Comparison of ENCODE assay signal across 21 cellular contexts in genomic region chr1:223052931-223053330, GRCh38.
DNase-seq lines count a peak whose midpoint lies in the region; ATAC-seq and TF ChIP-seq lines count a peak whose summit lies in the region.
"Had no signal": no experiment of that assay in that cellular context is flagged by ENCODE, and none has a peak within 500 bp of the region (broad histone marks: within the 10 kb centered on the region; RNA-seq: fewer than 3 reads in every experiment).

No MANE protein-coding gene starts in this region.

- no peak overlapping the region for H3K4me3 Mint-ChIP-seq in endodermal cell
- H3K4me3 Mint-ChIP-seq: activated CD4-positive, alpha-beta T cell treated with anti-CD3 and anti-CD28 coated beads for 36 hours; CD14-positive monocyte had no signal

- DNase-seq in EL (peak; percentile 22), NCI-H524 (lab: John Stamatoyannopoulos, UW) (peak; percentile 59 to 88), endodermal cell (no peak), OCI-LY7 (ENCODE audit: low spot score) (no peak), occipital lobe (lab: John Stamatoyannopoulos, UW) (no peak)
- DNase-seq: ACHN; activated CD4-positive, alpha-beta T cell treated with anti-CD3 and anti-CD28 coated beads for 36 hours; brain microvascular endothelial cell; DMS 273 treated with DMSO at 0.1 percent for 48 hours; hypothalamus; lower lobe of right lung; NCI-H69; right cardiac atrium; Right ventricle myocardium superior had no signal

- H3K9me2 ChIP-seq in OCI-LY7 (ENCODE audit: insufficient read depth, low read length), result no peaks in the 10 kb centered on the region

- no peak overlapping the region for H3K4me3 ChIP-seq in endodermal cell (ENCODE audit: low read length)
- H3K4me3 ChIP-seq in rectal smooth muscle tissue (ENCODE audit: low read length), result no peak overlapping the region
- no peak overlapping the region for H3K4me3 ChIP-seq in OCI-LY7 (ENCODE audit: low read depth, low read length, poor library complexity, severe bottlenecking)
- H3K4me3 ChIP-seq: HAP-1, lower lobe of right lung, suprapubic skin, vagina had no signal

- H3K27me3 ChIP-seq in endodermal cell (ENCODE audit: control insufficient read depth, insufficient read depth, low read length, poor library complexity, severe bottlenecking) (no peaks in the 10 kb centered on the region), rectal smooth muscle tissue (ENCODE audit: control insufficient read depth, insufficient read depth, low read length) (no peaks in the 10 kb centered on the region)
- H3K27me3 ChIP-seq: brain microvascular endothelial cell, suprapubic skin, vagina had no signal

- 85 to 94% methylated on average over 3 to 5 of the region's 5 CpGs for WGBS in endodermal cell (ENCODE audit: insufficient coverage in 1 of 2, insufficient read length in 1 of 2), 2 experiments

- no peaks in the 10 kb centered on the region for H3K9me3 Mint-ChIP-seq in endodermal cell

- H3K9me3 ChIP-seq in endodermal cell (ENCODE audit: control insufficient read depth, low read length) (no peaks in the 10 kb centered on the region), OCI-LY7 (ENCODE audit: low read length) (no peaks in the 10 kb centered on the region)
- H3K9me3 ChIP-seq: HAP-1, lower lobe of right lung, suprapubic skin, vagina had no signal

- CTCF ChIA-PET in OCI-LY7 (lab: Charles Lee; ENCODE audit: unreplicated experiment), result no interaction called here

- no peaks in the 10 kb centered on the region for H4K20me1 ChIP-seq in OCI-LY7 (ENCODE audit: insufficient read depth, low read length)

- no peak overlapping the region for H3K4me2 ChIP-seq in OCI-LY7 (ENCODE audit: low read length)

- H3K27ac ChIP-seq in endodermal cell (ENCODE audit: low read depth, low read length), result no peak overlapping the region
- H3K27ac ChIP-seq in rectal smooth muscle tissue (ENCODE audit: low read depth, low read length), result peak overlapping the region; percentile 51
- H3K27ac ChIP-seq in OCI-LY7 (ENCODE audit: low read depth, low read length, poor library complexity, severe bottlenecking), result no peak overlapping the region
- H3K27ac ChIP-seq: brain microvascular endothelial cell, lower lobe of right lung, suprapubic skin, vagina had no signal

- H3K4me1 ChIP-seq in endodermal cell (ENCODE audit: control insufficient read depth, insufficient read depth, low read length) (no peaks in the 10 kb centered on the region), rectal smooth muscle tissue (ENCODE audit: control insufficient read depth, insufficient read depth, low read length) (peaks cover 3% of the 10 kb centered on the region), OCI-LY7 (ENCODE audit: insufficient read depth, low read length, poor library complexity, severe bottlenecking) (no peaks in the 10 kb centered on the region)
- H3K4me1 ChIP-seq: HAP-1, lower lobe of right lung, suprapubic skin, vagina had no signal

- intact Hi-C loops in OCI-LY7 (cut with micrococcal nuclease; ENCODE audit: unreplicated experiment), result no loop called here

- no peaks in the 10 kb centered on the region for H3K79me2 ChIP-seq in OCI-LY7 (ENCODE audit: insufficient read depth, low read depth, low read length)

- POLR2A ChIA-PET in OCI-LY7 (lab: Charles Lee), result no interaction called here

- H3K9ac ChIP-seq in endodermal cell (ENCODE audit: extremely low read depth, low read length, poor library complexity, severe bottlenecking) (no peak overlapping the region), rectal smooth muscle tissue (ENCODE audit: low read length) (no peak overlapping the region)

- peaks cover 21% of the 10 kb centered on the region for H3K36me3 Mint-ChIP-seq in endodermal cell (ENCODE audit: low read depth)
- H3K36me3 Mint-ChIP-seq: CD14-positive monocyte had no signal

- no peaks in the 10 kb centered on the region for H3K27me3 Mint-ChIP-seq in endodermal cell (ENCODE audit: insufficient read depth)

- H3K4me1 Mint-ChIP-seq in endodermal cell, result peaks cover 5% of the 10 kb centered on the region
- H3K4me1 Mint-ChIP-seq: activated CD4-positive, alpha-beta T cell treated with anti-CD3 and anti-CD28 coated beads for 36 hours; CD14-positive monocyte had no signal

- no peak overlapping the region for H2AFZ ChIP-seq in OCI-LY7 (ENCODE audit: low read length)

- TF ChIP-seq CTCF in endodermal cell (conservative IDR thresholded peaks at IDR 0.05) (no peak), OCI-LY7 (conservative IDR thresholded peaks at IDR 0.05; ENCODE audit: low read length) (no peak)

- H3K36me3 ChIP-seq in endodermal cell (ENCODE audit: control insufficient read depth, insufficient read depth, low read length) (peaks cover 81% of the 10 kb centered on the region), rectal smooth muscle tissue (ENCODE audit: control insufficient read depth, insufficient read depth, low read length) (no peaks in the 10 kb centered on the region), OCI-LY7 (ENCODE audit: insufficient read depth, low read length) (no peaks in the 10 kb centered on the region)
- H3K36me3 ChIP-seq: brain microvascular endothelial cell, HAP-1, lower lobe of right lung, suprapubic skin, vagina had no signal

- peak overlapping the region; percentile 5 for H3K27ac Mint-ChIP-seq in endodermal cell
- H3K27ac Mint-ChIP-seq: activated CD4-positive, alpha-beta T cell treated with anti-CD3 and anti-CD28 coated beads for 36 hours; CD14-positive monocyte had no signal

- BruUV-seq in OCI-LY7 (replicated peaks; lab: Mats Ljungman, UMichigan), result no TSS peak

- no peak for ATAC-seq in HG02938 (IDR thresholded peaks at IDR 0.05; ENCODE audit: unreplicated experiment)
- ATAC-seq in HG02759 (IDR thresholded peaks at IDR 0.05; ENCODE audit: unreplicated experiment), result no peak
- ATAC-seq: activated CD4-positive, alpha-beta T cell treated with anti-CD3 and anti-CD28 coated beads for 36 hours; lower lobe of right lung; right cardiac atrium had no signal

Comparison
In these comparisons a context has a peak if more than half of its experiments do, and no peak if none do; other contexts are left out.
1. DNase-seq: peak in EL (single experiment) and NCI-H524 (2 of 2); none in endodermal cell (single experiment), OCI-LY7 (single experiment) and occipital lobe (single experiment).